15 cellular contexts compared by ENCODE assay signal in the genomic region with DNA sequence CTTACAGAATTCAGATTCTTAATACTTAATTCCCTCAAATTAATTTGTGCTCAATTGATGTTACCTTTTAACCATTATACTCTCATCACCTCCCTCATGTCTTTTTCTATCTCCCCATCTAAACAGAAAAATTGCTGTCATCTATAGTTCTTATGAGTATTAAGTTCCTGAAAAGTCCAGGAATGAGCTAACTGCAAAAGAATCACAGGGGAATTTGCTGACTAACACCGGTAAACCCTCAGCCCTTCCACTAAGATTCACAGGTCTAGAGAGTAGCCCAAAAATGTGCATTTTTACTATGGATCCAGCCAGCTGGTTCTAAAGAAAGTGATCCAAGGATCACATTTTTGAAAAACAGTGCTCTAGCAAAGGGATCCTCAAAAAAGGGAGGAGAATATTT.
DNase-seq lines count a peak whose midpoint lies in the region; ATAC-seq and TF ChIP-seq lines count a peak whose summit lies in the region.
"Had no signal": no experiment of that assay in that cellular context is flagged by ENCODE, and none has a peak within 500 bp of the region (broad histone marks: within the 10 kb centered on the region; RNA-seq: fewer than 3 reads in every experiment).

No MANE protein-coding gene starts in this region.

- peak overlapping the region; percentile 48 for H3K4me3 Mint-ChIP-seq in HFFc6
- no peak overlapping the region for H3K4me3 Mint-ChIP-seq in memory B cell
- no peak overlapping the region for H3K4me3 Mint-ChIP-seq in CD4-positive, alpha-beta T cell

- no peaks in the 10 kb centered on the region for H3K79me2 ChIP-seq in ACC112 (ENCODE audit: control insufficient read depth, insufficient read depth, low read length, unreplicated experiment)

- TF ChIP-seq CTCF in HFFc6 (IDR thresholded peaks at IDR 0.05) = no peak
- TF ChIP-seq CTCF in brain microvascular endothelial cell (IDR thresholded peaks at IDR 0.05; ENCODE audit: low read depth, low read length, missing control alignments) = no peak
- TF ChIP-seq CTCF in CD4-positive, alpha-beta T cell (IDR thresholded peaks at IDR 0.05) = no peak

- intact Hi-C loops in CD4-positive, alpha-beta T cell (cut with DNase I, micrococcal nuclease) = no loop called here

- H3K27ac ChIP-seq in ACC112 (ENCODE audit: low read depth, low read length) = peak overlapping the region; percentile 76
- peak overlapping the region; percentile 40 for H3K27ac ChIP-seq in brain microvascular endothelial cell
- no peak overlapping the region for H3K27ac ChIP-seq in CD4-positive, alpha-beta T cell (ENCODE audit: low read depth, low read length)

- H3K4me3 ChIP-seq in ACC112 (ENCODE audit: low read depth, low read length) (peak overlapping the region; percentile 37; the same call in 1 of the 2 replicates), brain microvascular endothelial cell (ENCODE audit: low read depth, low read length) (no peak overlapping the region)

- in situ Hi-C loops in brain microvascular endothelial cell (cut with HindIII; ENCODE audit: low pct_ligation_motif_present, low sequenced_read_pairs) = no loop called here

- ATAC-seq in memory B cell (ENCODE audit: low read depth) = no peak
- ATAC-seq in GM19023 (IDR thresholded peaks at IDR 0.05; ENCODE audit: unreplicated experiment) = no peak
- ATAC-seq in CD4-positive, alpha-beta T cell (ENCODE audit: poor library complexity) = no peak
- ATAC-seq: Right ventricle myocardium inferior had no signal

- H3K27ac Mint-ChIP-seq in HFFc6 (peak overlapping the region; percentile 77), memory B cell (peak overlapping the region; percentile 87)
- no peak overlapping the region for H3K27ac Mint-ChIP-seq in CD4-positive, alpha-beta T cell

- H3K36me3 ChIP-seq in ACC112 (ENCODE audit: insufficient read depth, low read length) (peaks cover 20% of the 10 kb centered on the region), brain microvascular endothelial cell (replicated peaks) (peaks cover 11% of the 10 kb centered on the region)
- H3K36me3 ChIP-seq: BE2C had no signal

- CTCF ChIA-PET in CD4-positive, alpha-beta T cell (lab: Charles Lee) = interaction anchor here (1.0 kb wide), 1 partner anchor 227 kb away, joined by 3 read pairs; no protein-coding TSS in a partner anchor

- H2AFZ ChIP-seq in ACC112 (ENCODE audit: low read length, unreplicated experiment) = no peak overlapping the region

- POLR2A ChIA-PET in CD4-positive, alpha-beta T cell (lab: Charles Lee) = interaction anchor here (0.6 to 1.5 kb wide), 4 partner anchors 34 to 80 kb away, joined by 3 to 6 read pairs (median 4); a partner anchor contains a TSS

- no peaks in the 10 kb centered on the region for H3K9me3 Mint-ChIP-seq in HFFc6
- no peaks in the 10 kb centered on the region for H3K9me3 Mint-ChIP-seq in memory B cell
- no peaks in the 10 kb centered on the region for H3K9me3 Mint-ChIP-seq in CD4-positive, alpha-beta T cell

- no peaks in the 10 kb centered on the region for H3K27me3 ChIP-seq in ACC112 (ENCODE audit: insufficient read depth, low read length)
- H3K27me3 ChIP-seq in brain microvascular endothelial cell (replicated peaks) = no peaks in the 10 kb centered on the region
- H3K27me3 ChIP-seq in CD4-positive, alpha-beta T cell (ENCODE audit: control insufficient read depth, insufficient read depth, low read length) = no peaks in the 10 kb centered on the region
- H3K27me3 ChIP-seq: BE2C had no signal

- peaks cover 12% of the 10 kb centered on the region for H3K36me3 Mint-ChIP-seq in HFFc6 (ENCODE audit: low read depth)
- H3K36me3 Mint-ChIP-seq in memory B cell = peaks cover 21% of the 10 kb centered on the region
- peaks cover 80% of the 10 kb centered on the region for H3K36me3 Mint-ChIP-seq in CD4-positive, alpha-beta T cell (ENCODE audit: low read depth)

- peaks cover 19% of the 10 kb centered on the region for H3K4me1 ChIP-seq in ACC112 (ENCODE audit: control insufficient read depth, insufficient read depth, low read length, unreplicated experiment)
- H3K4me1 ChIP-seq: BE2C had no signal

- DNase-seq in HFFc6 = peak; percentile 50
- peak; percentile 55 for DNase-seq in brain microvascular endothelial cell
- no peak for DNase-seq in memory B cell (ENCODE audit: low spot score in 2 of 2)
- DNase-seq in SKM-1 treated with dmso at 0.1 percent for 144 hours (lab: John Stamatoyannopoulos, UW; ENCODE audit: unreplicated experiment) = no peak
- DNase-seq in CD4-positive, alpha-beta T cell = no peak
- no peak for DNase-seq in activated gamma-delta T cell treated with Interleukin-2 at 50 U/mL for 16 hours
- DNase-seq: activated CD4-positive, CD25-positive, alpha-beta regulatory T cell; activated effector memory CD4-positive, alpha-beta T cell treated with anti-CD3 and anti-CD28 coated beads, Interleukin-2, amount 50 U/mL, for 16 hours; BE2C; GOT3; NCI-H446; stimulated activated naive CD4-positive, alpha-beta T cell treated with Interleukin-2 at 50 U/mL for 16 hours had no signal

- H3K9me3 ChIP-seq in CD4-positive, alpha-beta T cell (ENCODE audit: control insufficient read depth, low read length) = no peaks in the 10 kb centered on the region
- H3K9me3 ChIP-seq: BE2C had no signal

- H3K27me3 Mint-ChIP-seq in HFFc6 (ENCODE audit: insufficient read depth) (peaks cover 2% of the 10 kb centered on the region; the same call in 1 of the 2 replicates), memory B cell (no peaks in the 10 kb centered on the region)
- no peaks in the 10 kb centered on the region for H3K27me3 Mint-ChIP-seq in CD4-positive, alpha-beta T cell

- H3K4me1 Mint-ChIP-seq in HFFc6 (ENCODE audit: low read depth) (peaks cover 52% of the 10 kb centered on the region), memory B cell (no peaks in the 10 kb centered on the region)
- H3K4me1 Mint-ChIP-seq in CD4-positive, alpha-beta T cell (ENCODE audit: low read depth) = no peaks in the 10 kb centered on the region

Comparison
In these comparisons a context has a peak if more than half of its experiments do, and no peak if none do; other contexts are left out.
1. DNase-seq: peak in HFFc6 (single experiment) and brain microvascular endothelial cell (single experiment); none in memory B cell (0 of 2), SKM-1 treated with dmso at 0.1 percent for 144 hours (single experiment), CD4-positive, alpha-beta T cell (0 of 10) and activated gamma-delta T cell treated with Interleukin-2 at 50 U/mL for 16 hours (single experiment).